ENCODE assay signal across 2 cellular contexts in genomic region chr16:21714369-21714618, GRCh38. TPM values are rescaled to one million over a fixed set of nuclear protein-coding genes. Genes with fewer than 3 reads are reported as not detected.
"Had no signal": no experiment of that assay in that cellular context is flagged by ENCODE, and none has a peak within 500 bp of the region (broad histone marks: within the 10 kb centered on the region; RNA-seq: fewer than 3 reads in every experiment).

No MANE protein-coding gene starts in this region.

RNA-seq across cellular contexts. Expression of gene OTOA, which starts 50.5 kb away (rescaled TPM):
- total RNA-seq: right cardiac atrium had no signal
- polyA plus RNA-seq: naive thymus-derived CD8-positive, alpha-beta T cell had no signal
